19 cellular contexts compared by ENCODE assay signal in the genomic region with DNA sequence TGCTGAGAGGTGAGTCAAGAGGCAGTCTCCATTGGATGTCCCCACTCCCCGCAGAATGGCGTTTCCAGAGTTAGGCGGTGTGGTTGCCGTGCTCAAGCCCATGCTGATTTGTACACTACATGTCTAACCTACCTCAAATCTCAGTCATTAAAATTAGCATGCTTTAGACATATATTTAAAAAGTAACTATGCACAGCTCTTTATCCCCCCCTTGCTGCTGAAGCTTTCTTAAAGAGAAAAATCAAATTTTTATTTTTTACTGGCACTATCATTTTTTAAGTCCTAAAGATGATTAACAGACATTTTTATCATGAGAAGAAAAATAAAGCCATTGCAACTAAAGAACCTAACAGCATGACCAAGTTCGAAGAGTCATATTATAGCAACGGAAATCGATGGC. TPM values are rescaled to one million over a fixed set of nuclear protein-coding genes. Genes with fewer than 3 reads are reported as not detected.
DNase-seq lines count a peak whose midpoint lies in the region; ATAC-seq and TF ChIP-seq lines count a peak whose summit lies in the region.
"Had no signal": no experiment of that assay in that cellular context is flagged by ENCODE, and none has a peak within 500 bp of the region (broad histone marks: within the 10 kb centered on the region; RNA-seq: fewer than 3 reads in every experiment).

No MANE protein-coding gene starts in this region.

- peaks cover 0 to 2% (median 0%) of the 10 kb centered on the region in 12 donors for H3K4me1 ChIP-seq in heart left ventricle
- H3K4me1 ChIP-seq in OCI-LY1 (ENCODE audit: insufficient read depth, low read length, severe bottlenecking), result peaks cover 6% of the 10 kb centered on the region
- H3K4me1 ChIP-seq: right atrium auricular region had no signal

- H3K9me3 ChIP-seq in heart left ventricle, result no peaks in the 10 kb centered on the region
- H3K9me3 ChIP-seq in OCI-LY1 (ENCODE audit: low read length), result no peaks in the 10 kb centered on the region
- H3K9me3 ChIP-seq: right atrium auricular region had no signal

- TF ChIP-seq CTCF in heart left ventricle (IDR thresholded peaks at IDR 0.05) (peak in 7 of 12 donors; percentile 7 to 39 (median 28)), OCI-LY1 (IDR thresholded peaks at IDR 0.05; ENCODE audit: low read length) (peak; percentile 19; the same call in 1 of the 2 replicates), dorsolateral prefrontal cortex (IDR thresholded peaks at IDR 0.05 in 54 of 56, conservative IDR thresholded peaks at IDR 0.05 in 2 of 56; ENCODE audit: low read depth in 1 of 56, partially characterized antibody in 56 of 56) (peak in 49 of 56 donors; percentile 8 to 64 (median 38)), retinal pigment epithelial cell (conservative IDR thresholded peaks at IDR 0.05; ENCODE audit: low read depth, low read length) (peak; percentile 20)

- H2AFZ ChIP-seq in OCI-LY1 (ENCODE audit: low read length), result no peak overlapping the region

- WGBS in heart left ventricle, 4 donors, result 89 to 95% (median 92%) methylated on average over 7 of the region's 7 CpGs

- intact Hi-C loops in heart left ventricle (cut with DNase I), result loop anchor here in 1 of 10 donors (10.0 kb wide), 1 partner anchor 280 kb away; a partner anchor contains a TSS
- intact Hi-C loops in Right ventricle myocardium inferior (cut with DNase I), result no loop called here
- intact Hi-C loops in dorsolateral prefrontal cortex (cut with DNase I), result loop anchor here (5.0 to 10.0 kb wide), 2 partner anchors 103 to 180 kb away; a partner anchor contains a TSS

- no peak for DNase-seq in heart left ventricle
- no peak for DNase-seq in Right ventricle myocardium inferior (ENCODE audit: missing footprints)
- no peak for DNase-seq in dorsolateral prefrontal cortex
- DNase-seq in retinal pigment epithelial cell (ENCODE audit: low read depth), result no peak
- no peak for DNase-seq in NCI-H1436 (lab: John Stamatoyannopoulos, UW)
- DNase-seq: activated CD4-positive, alpha-beta T cell treated with anti-CD3 and anti-CD28 coated beads for 48 hours; activated naive CD4-positive, alpha-beta T cell treated with anti-CD3 and anti-CD28 coated beads, Interleukin-2, amount 50 U/mL, for 16 hours; dermis blood vessel endothelial cell; hippocampal formation; KBM-7; NCI-H1048; NCI-H2107; NCI-H526; stimulated activated naive CD8-positive, alpha-beta T cell treated with anti-CD3 and anti-CD28 coated beads, Interleukin-15, amount 100 ng/mL, for 72 hours had no signal

- H3K79me2 ChIP-seq in OCI-LY1 (ENCODE audit: insufficient read depth, low read length), result no peaks in the 10 kb centered on the region

- H3F3A ChIP-seq in OCI-LY1 (ENCODE audit: insufficient read depth, low read length), result no peaks in the 10 kb centered on the region

- H3K9me2 ChIP-seq in OCI-LY1 (ENCODE audit: low read depth, low read length), result no peaks in the 10 kb centered on the region

- no peaks in the 10 kb centered on the region for H4K20me1 ChIP-seq in OCI-LY1 (ENCODE audit: insufficient read depth, low read length)

- H3K4me2 ChIP-seq in OCI-LY1 (ENCODE audit: low read length), result no peak overlapping the region

- H3K9ac ChIP-seq in OCI-LY1 (ENCODE audit: low read length), result no peak overlapping the region

- peaks cover 0 to 51% (median 23%) of the 10 kb centered on the region in 9 donors for H3K36me3 ChIP-seq in heart left ventricle
- H3K36me3 ChIP-seq in OCI-LY1 (ENCODE audit: insufficient read depth, low read length), result peaks cover 21% of the 10 kb centered on the region

- H3K27me3 ChIP-seq in heart left ventricle (no peaks in the 10 kb centered on the region), OCI-LY1 (ENCODE audit: insufficient read depth, low read length) (no peaks in the 10 kb centered on the region), dorsolateral prefrontal cortex (no peaks in the 10 kb centered on the region)
- H3K27me3 ChIP-seq: right atrium auricular region had no signal

- H3K27ac ChIP-seq in heart left ventricle (no peak overlapping the region), OCI-LY1 (ENCODE audit: low read depth, low read length, poor library complexity, severe bottlenecking) (no peak overlapping the region), dorsolateral prefrontal cortex (peak overlapping the region in 1 of 59 donors; percentile 14)
- H3K27ac ChIP-seq: right atrium auricular region had no signal

- H3K4me3 ChIP-seq in heart left ventricle (no peak overlapping the region), OCI-LY1 (ENCODE audit: low read depth, low read length, poor library complexity, severe bottlenecking) (no peak overlapping the region), dorsolateral prefrontal cortex (no peak overlapping the region), retinal pigment epithelial cell (ENCODE audit: low read length) (no peak overlapping the region)
- H3K4me3 ChIP-seq: right atrium auricular region had no signal

- ATAC-seq in heart left ventricle, result no peak
- no peak for ATAC-seq in Right ventricle myocardium inferior
- ATAC-seq in GM21360 (IDR thresholded peaks at IDR 0.05; ENCODE audit: unreplicated experiment), result no peak
- ATAC-seq in GM19397 (IDR thresholded peaks at IDR 0.05; ENCODE audit: unreplicated experiment), result no peak
- ATAC-seq: Panc1; stimulated activated naive CD8-positive, alpha-beta T cell treated with anti-CD3 and anti-CD28 coated beads, Interleukin-15, amount 100 ng/mL, for 72 hours had no signal

- no peak for TF ChIP-seq POLR2A in heart left ventricle (IDR thresholded peaks at IDR 0.05)

RNA-seq across cellular contexts. Expression of a gene that starts 42.9 kb away (rescaled TPM):
- total RNA-seq in heart left ventricle (100 to 1,000 TPM in 1 of 9 donors, 10 to 100 TPM in 8; 52.2 to 165 (median 65.3) TPM), Right ventricle myocardium inferior (88.4 TPM), dorsolateral prefrontal cortex (10 to 100 TPM; 15.9 to 49.1 (median 32.0) TPM)
- polyA plus RNA-seq in heart left ventricle, result 100 to 1,000 TPM in 1 of 2 donors, 10 to 100 TPM in 1; 56.0 to 242 TPM
